1 cellular context compared by ENCODE assay signal in the genomic region with DNA sequence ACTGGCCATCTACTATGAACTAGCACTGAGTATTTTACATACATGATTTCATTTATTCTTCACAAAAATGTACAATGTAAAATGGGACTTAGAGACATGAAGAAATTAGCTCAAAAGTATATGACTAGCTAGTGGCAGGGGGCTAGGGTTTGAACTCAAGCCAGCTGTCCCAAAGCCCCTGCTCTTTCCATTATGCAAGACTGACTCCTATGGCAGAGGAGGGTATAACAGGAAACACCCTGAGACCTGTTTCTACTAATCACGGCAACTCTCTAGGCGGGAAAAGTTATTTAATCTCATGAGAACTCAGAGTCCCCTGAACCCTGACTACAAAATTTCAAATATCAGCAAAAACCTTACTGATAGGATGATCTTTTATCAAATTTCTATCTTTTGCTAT.
TF ChIP-seq lines count a peak whose summit lies in the region.

No MANE protein-coding gene starts in this region.

TF ChIP-seq in HepG2, 621 proteins besides CTCF, POLR2A, EP300 and RAD21:
- peak; percentile 24; the same call in 1 of the 2 replicates for TF ChIP-seq STAG1 (CRISPR knock-in tag; IDR thresholded peaks at IDR 0.05)
- TF ChIP-seq ZNF670 (CRISPR knock-in tag; IDR thresholded peaks at IDR 0.05; ENCODE audit: borderline replicate concordance): no peak
- TF ChIP-seq ZMYM4 (CRISPR knock-in tag; IDR thresholded peaks at IDR 0.05): no peak
- 0 out of 4 replicates have a peak, but pooled peaks of 1 of the 2 experiments have one; percentile 2 for TF ChIP-seq MAFK (conservative IDR thresholded peaks at IDR 0.05 in 1 of 2, IDR thresholded peaks at IDR 0.05 in 1 of 2; ENCODE audit: low read length in 2 of 2)
- no peak for TF ChIP-seq ATAD3A (CRISPR knock-in tag; IDR thresholded peaks at IDR 0.05)
- no peak for TF ChIP-seq ZNF343 (CRISPR knock-in tag; IDR thresholded peaks at IDR 0.05)
- no peak for TF ChIP-seq KMT2B (CRISPR knock-in tag; IDR thresholded peaks at IDR 0.05)
- no peak for TF ChIP-seq GTF3A (CRISPR knock-in tag; conservative IDR thresholded peaks at IDR 0.05)
- no peak for TF ChIP-seq ZNF451 (CRISPR knock-in tag; IDR thresholded peaks at IDR 0.05)
- TF ChIP-seq ZNF552 (CRISPR knock-in tag; IDR thresholded peaks at IDR 0.05; ENCODE audit: borderline replicate concordance): no peak
- TF ChIP-seq, protein P1, sequence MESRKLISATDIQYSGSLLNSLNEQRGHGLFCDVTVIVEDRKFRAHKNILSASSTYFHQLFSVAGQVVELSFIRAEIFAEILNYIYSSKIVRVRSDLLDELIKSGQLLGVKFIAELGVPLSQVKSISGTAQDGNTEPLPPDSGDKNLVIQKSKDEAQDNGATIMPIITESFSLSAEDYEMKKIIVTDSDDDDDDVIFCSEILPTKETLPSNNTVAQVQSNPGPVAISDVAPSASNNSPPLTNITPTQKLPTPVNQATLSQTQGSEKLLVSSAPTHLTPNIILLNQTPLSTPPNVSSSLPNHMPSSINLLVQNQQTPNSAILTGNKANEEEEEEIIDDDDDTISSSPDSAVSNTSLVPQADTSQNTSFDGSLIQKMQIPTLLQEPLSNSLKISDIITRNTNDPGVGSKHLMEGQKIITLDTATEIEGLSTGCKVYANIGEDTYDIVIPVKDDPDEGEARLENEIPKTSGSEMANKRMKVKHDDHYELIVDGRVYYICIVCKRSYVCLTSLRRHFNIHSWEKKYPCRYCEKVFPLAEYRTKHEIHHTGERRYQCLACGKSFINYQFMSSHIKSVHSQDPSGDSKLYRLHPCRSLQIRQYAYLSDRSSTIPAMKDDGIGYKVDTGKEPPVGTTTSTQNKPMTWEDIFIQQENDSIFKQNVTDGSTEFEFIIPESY (CRISPR knock-in tag; IDR thresholded peaks at IDR 0.05): no peak
